In the genomic region with DNA sequence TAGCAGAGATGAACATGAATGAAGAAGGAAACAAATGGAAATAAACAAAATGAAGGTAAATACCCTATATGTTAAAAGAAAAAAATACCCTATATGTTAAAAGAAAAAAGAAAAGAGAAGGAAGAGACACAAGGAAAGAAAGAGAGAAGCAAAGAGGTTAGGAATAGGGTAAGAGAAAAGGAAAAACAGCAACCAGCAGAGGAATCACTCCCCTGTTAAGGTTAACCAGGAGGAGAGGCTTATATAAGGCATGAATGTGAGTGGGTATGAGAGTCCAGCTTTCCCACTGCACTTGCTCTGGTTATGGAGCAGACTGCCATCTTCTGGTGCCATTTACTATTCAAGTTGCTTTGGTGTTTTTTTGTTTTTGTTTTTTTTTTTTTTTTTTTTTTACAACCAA, we compare ENCODE assay signal across 9 cellular contexts. TPM values are rescaled to one million over a fixed set of nuclear protein-coding genes. Genes with fewer than 3 reads are reported as not detected.
DNase-seq lines count a peak whose midpoint lies in the region; ATAC-seq, FAIRE-seq and TF ChIP-seq lines count a peak whose summit lies in the region.
"Had no signal": no experiment of that assay in that cellular context is flagged by ENCODE, and none has a peak within 500 bp of the region (broad histone marks: within the 10 kb centered on the region; RNA-seq: fewer than 3 reads in every experiment).

No MANE protein-coding gene starts in this region.

- BruUV-seq in endothelial cell of umbilical vein (replicated peaks; lab: Mats Ljungman, UMichigan): no TSS peak

- no peaks in the 10 kb centered on the region for H4K20me1 ChIP-seq in endothelial cell of umbilical vein (replicated peaks; ENCODE audit: control insufficient read depth, extremely low read depth, insufficient read depth, low read length)

- H3K4me1 ChIP-seq in left ventricle myocardium inferior: peaks cover 63% of the 10 kb centered on the region
- H3K4me1 ChIP-seq in endothelial cell of umbilical vein (ENCODE audit: control insufficient read depth, extremely low read depth, insufficient read depth, low read length): peaks cover 11% of the 10 kb centered on the region
- H3K4me1 ChIP-seq in rectal smooth muscle tissue (ENCODE audit: control insufficient read depth, insufficient read depth, low read length): peaks cover 13% of the 10 kb centered on the region

- DNase-seq in left ventricle myocardium inferior (no peak), Right ventricle myocardium inferior (ENCODE audit: missing footprints) (no peak), RPMI7951 (ENCODE audit: low read depth) (peak; percentile 60), endothelial cell of umbilical vein (ENCODE audit: low read depth, low spot score) (peak; percentile 46), omental fat pad (ENCODE audit: low spot score) (no peak)

- H3K27ac ChIP-seq in left ventricle myocardium inferior (replicated peaks) (peak overlapping the region; percentile 99), endothelial cell of umbilical vein (ENCODE audit: insufficient read depth, low read depth, low read length) (no peak overlapping the region), rectal smooth muscle tissue (ENCODE audit: low read depth, low read length) (peak overlapping the region; percentile 97)

- no peak overlapping the region for H3K9ac ChIP-seq in endothelial cell of umbilical vein (replicated peaks; ENCODE audit: extremely low read depth, insufficient read depth, low read length)
- H3K9ac ChIP-seq in rectal smooth muscle tissue (ENCODE audit: low read length): no peak overlapping the region

- H3K27me3 ChIP-seq in left ventricle myocardium inferior (ENCODE audit: low read depth) (no peaks in the 10 kb centered on the region), endothelial cell of umbilical vein (ENCODE audit: control insufficient read depth in 2 of 2, insufficient read depth in 2 of 2, low read length in 2 of 2) (no peaks in the 10 kb centered on the region), rectal smooth muscle tissue (ENCODE audit: control insufficient read depth, insufficient read depth, low read length) (no peaks in the 10 kb centered on the region)

- no peak overlapping the region for H3K4me2 ChIP-seq in endothelial cell of umbilical vein (ENCODE audit: insufficient read depth, low read length)

- H3K36me3 ChIP-seq in left ventricle myocardium inferior (peaks cover 12% of the 10 kb centered on the region), endothelial cell of umbilical vein (ENCODE audit: control insufficient read depth in 2 of 2, extremely low read depth in 1 of 2, insufficient read depth in 2 of 2, low read length in 2 of 2) (no peaks in the 10 kb centered on the region), rectal smooth muscle tissue (ENCODE audit: control insufficient read depth, insufficient read depth, low read length) (peaks cover 8% of the 10 kb centered on the region)

- no peak for ATAC-seq in Right ventricle myocardium inferior
- no peak for ATAC-seq in omental fat pad (ENCODE audit: low FRiP score)
- ATAC-seq in HG02938 (IDR thresholded peaks at IDR 0.05; ENCODE audit: unreplicated experiment): no peak
- no peak for ATAC-seq in HG02759 (IDR thresholded peaks at IDR 0.05; ENCODE audit: unreplicated experiment)

- dilution Hi-C loops in endothelial cell of umbilical vein (cut with MboI; ENCODE audit: extremely low pct_ligation_motif_present, low sequenced_read_pairs): no loop called here

- H3K4me3 ChIP-seq in left ventricle myocardium inferior: peak overlapping the region; percentile 86
- no peak overlapping the region for H3K4me3 ChIP-seq in endothelial cell of umbilical vein (replicated peaks in 1 of 3; ENCODE audit: insufficient read depth in 1 of 3, low read depth in 1 of 3, low read length in 3 of 3)
- no peak overlapping the region for H3K4me3 ChIP-seq in rectal smooth muscle tissue (ENCODE audit: low read length)

- H3K9me3 ChIP-seq in left ventricle myocardium inferior (replicated peaks) (no peaks in the 10 kb centered on the region), endothelial cell of umbilical vein (replicated peaks; ENCODE audit: control insufficient read depth, insufficient read depth, low read length) (no peaks in the 10 kb centered on the region)

- H3K9me1 ChIP-seq in endothelial cell of umbilical vein (replicated peaks; ENCODE audit: control insufficient read depth, extremely low read depth, insufficient read depth, low read length): no peaks in the 10 kb centered on the region

- H2AFZ ChIP-seq in endothelial cell of umbilical vein (ENCODE audit: low read depth, low read length): no peak overlapping the region

- H3K79me2 ChIP-seq in endothelial cell of umbilical vein (ENCODE audit: control insufficient read depth, insufficient read depth, low read length): no peaks in the 10 kb centered on the region

- intact Hi-C loops in left ventricle myocardium inferior (cut with micrococcal nuclease) (no loop called here), Right ventricle myocardium inferior (cut with DNase I) (loop anchor here (5.0 kb wide), 1 partner anchor 177 kb away; no protein-coding TSS in a partner anchor), endothelial cell of umbilical vein (cut with micrococcal nuclease) (loop anchor here (1.0 kb wide), 1 partner anchor 112 kb away; no protein-coding TSS in a partner anchor)

- CTCF ChIA-PET in endothelial cell of umbilical vein (lab: Charles Lee): interaction anchor here (0.6 to 4.0 kb wide), 9 partner anchors 12 to 185 kb away, joined by 3 to 53 read pairs (median 5); partner anchors contain the start of gene HOMEZ

- TF ChIP-seq POLR2A in endothelial cell of umbilical vein (IDR thresholded peaks at IDR 0.05; ENCODE audit: low read depth, low read length): no peak

- TF ChIP-seq CTCF in left ventricle myocardium inferior (IDR thresholded peaks at IDR 0.05; ENCODE audit: borderline replicate concordance): peak; percentile 36
- TF ChIP-seq CTCF in endothelial cell of umbilical vein (IDR thresholded peaks at IDR 0.05; ENCODE audit: extremely low read depth in 1 of 2, insufficient read depth in 1 of 2, low read depth in 1 of 2, low read length in 2 of 2): peak; percentile 11 to 18
- TF ChIP-seq CTCF in omental fat pad (IDR thresholded peaks at IDR 0.05): no peak

- no peak for FAIRE-seq in endothelial cell of umbilical vein (lab: Jason Lieb, UNC)
- FAIRE-seq: endometrium had no signal

- POLR2A ChIA-PET in endothelial cell of umbilical vein (lab: Charles Lee): no interaction called here

RNA-seq across cellular contexts. Expression of gene PPP1R3E, which starts 3.1 kb away (rescaled TPM):
- total RNA-seq in left ventricle myocardium inferior (9.0 TPM), Right ventricle myocardium inferior (7.9 TPM), endothelial cell of umbilical vein (4.1 and 7.4 TPM in 2 replicates), omental fat pad (10 to 100 TPM in 1 of 4 donors, 1 to 10 TPM in 3; 5.9 to 12.9 (median 6.9) TPM)
- 3.0 and 4.3 TPM in 2 replicates for total RNA-seq in RPMI7951 (2014; rRNA removed; shearing (Covaris generic))
- 3.2 and 4.3 TPM in 2 replicates for polyA plus RNA-seq in endothelial cell of umbilical vein
- 1.8 and 2.5 TPM in 2 replicates for polyA plus RNA-seq in endothelial cell of umbilical vein (2011; cell fraction: cytosol; rRNA removed)
- 16.1 and 21.3 TPM in 2 replicates for polyA plus RNA-seq in endothelial cell of umbilical vein (2011; cell fraction: nucleus; rRNA removed)
- polyA plus RNA-seq in endothelial cell of umbilical vein (2012): 1.8 and 1.9 TPM in 2 replicates
- 5.5 and 7.0 TPM in 2 replicates for polyA minus RNA-seq in endothelial cell of umbilical vein
- 3.6 TPM for polyA minus RNA-seq in endothelial cell of umbilical vein (2011; cell fraction: cytosol; rRNA and poly(A)+ RNA removed)
- 8.3 and 18.7 TPM in 2 replicates for polyA minus RNA-seq in endothelial cell of umbilical vein (2011; cell fraction: nucleus; rRNA and poly(A)+ RNA removed)

RNA-seq across cellular contexts. Expression of gene BCL2L2, which starts 7.1 kb away (rescaled TPM):
- total RNA-seq in left ventricle myocardium inferior (37.5 TPM), Right ventricle myocardium inferior (35.4 TPM), endothelial cell of umbilical vein (24.3 and 26.2 TPM in 2 replicates), omental fat pad (10 to 100 TPM; 37.2 to 62.7 (median 51.8) TPM)
- total RNA-seq in RPMI7951 (2014; rRNA removed; shearing (Covaris generic)): 7.1 and 9.5 TPM in 2 replicates
- polyA plus RNA-seq in endothelial cell of umbilical vein: 14.7 and 19.9 TPM in 2 replicates
- 16.9 and 20.3 TPM in 2 replicates for polyA plus RNA-seq in endothelial cell of umbilical vein (2011; cell fraction: cytosol; rRNA removed)
- polyA plus RNA-seq in endothelial cell of umbilical vein (2011; cell fraction: nucleus; rRNA removed): 50.6 and 58.9 TPM in 2 replicates
- polyA plus RNA-seq in endothelial cell of umbilical vein (2012): 17.0 and 19.1 TPM in 2 replicates
- polyA minus RNA-seq in endothelial cell of umbilical vein: 19.1 and 21.2 TPM in 2 replicates
- polyA minus RNA-seq in endothelial cell of umbilical vein (2011; cell fraction: cytosol; rRNA and poly(A)+ RNA removed): 6.9 TPM
- 20.7 and 24.0 TPM in 2 replicates for polyA minus RNA-seq in endothelial cell of umbilical vein (2011; cell fraction: nucleus; rRNA and poly(A)+ RNA removed)

RNA-seq across cellular contexts. Expression of gene HOMEZ, which starts 13.6 kb away (rescaled TPM):
- total RNA-seq in left ventricle myocardium inferior (9.1 TPM), Right ventricle myocardium inferior (8.0 TPM), endothelial cell of umbilical vein (11.3 and 11.7 TPM in 2 replicates), omental fat pad (10 to 100 TPM in 2 of 4 donors, 1 to 10 TPM in 2; 3.5 to 13.6 (median 10.6) TPM)
- 6.4 and 9.9 TPM in 2 replicates for total RNA-seq in RPMI7951 (2014; rRNA removed; shearing (Covaris generic))
- 16.8 and 17.7 TPM in 2 replicates for polyA plus RNA-seq in endothelial cell of umbilical vein
- polyA plus RNA-seq in endothelial cell of umbilical vein (2011; cell fraction: cytosol; rRNA removed): 16.4 and 16.9 TPM in 2 replicates
- 6.7 and 8.7 TPM in 2 replicates for polyA plus RNA-seq in endothelial cell of umbilical vein (2011; cell fraction: nucleus; rRNA removed)
- polyA plus RNA-seq in endothelial cell of umbilical vein (2012): 7.3 and 8.0 TPM in 2 replicates
- 23.3 and 27.7 TPM in 2 replicates for polyA minus RNA-seq in endothelial cell of umbilical vein
- polyA minus RNA-seq in endothelial cell of umbilical vein (2011; cell fraction: cytosol; rRNA and poly(A)+ RNA removed): 18.6 TPM
- 5.8 and 7.4 TPM in 2 replicates for polyA minus RNA-seq in endothelial cell of umbilical vein (2011; cell fraction: nucleus; rRNA and poly(A)+ RNA removed)

RNA-seq across cellular contexts. Expression of gene PABPN1, which starts 21.7 kb away (rescaled TPM):
- total RNA-seq in left ventricle myocardium inferior (71.2 TPM), Right ventricle myocardium inferior (73.7 TPM), endothelial cell of umbilical vein (218 and 231 TPM in 2 replicates), omental fat pad (10 to 100 TPM; 58.2 to 78.4 (median 59.2) TPM)
- total RNA-seq in RPMI7951 (2014; rRNA removed; shearing (Covaris generic)): 45.6 and 49.7 TPM in 2 replicates
- polyA plus RNA-seq in endothelial cell of umbilical vein: 227 and 231 TPM in 2 replicates
- 215 and 217 TPM in 2 replicates for polyA plus RNA-seq in endothelial cell of umbilical vein (2011; cell fraction: cytosol; rRNA removed)
- polyA plus RNA-seq in endothelial cell of umbilical vein (2011; cell fraction: nucleus; rRNA removed): 1,100 and 1,212 TPM in 2 replicates
- 126 and 161 TPM in 2 replicates for polyA plus RNA-seq in endothelial cell of umbilical vein (2012)
- polyA minus RNA-seq in endothelial cell of umbilical vein: 115 and 133 TPM in 2 replicates
- 45.6 TPM for polyA minus RNA-seq in endothelial cell of umbilical vein (2011; cell fraction: cytosol; rRNA and poly(A)+ RNA removed)
- polyA minus RNA-seq in endothelial cell of umbilical vein (2011; cell fraction: nucleus; rRNA and poly(A)+ RNA removed): 142 and 147 TPM in 2 replicates

RNA-seq across cellular contexts. Expression of gene SLC22A17, which starts 53.1 kb away (rescaled TPM):
- total RNA-seq in left ventricle myocardium inferior: 9.7 TPM
- total RNA-seq in Right ventricle myocardium inferior: 10.1 TPM
- 7.4 and 10.4 TPM in 2 replicates for total RNA-seq in RPMI7951 (2014; rRNA removed; shearing (Covaris generic))
- 1.8 and 4.6 TPM in 2 replicates for total RNA-seq in endothelial cell of umbilical vein
- 2.9 and 4.2 TPM in 2 replicates for polyA plus RNA-seq in endothelial cell of umbilical vein
- polyA plus RNA-seq in endothelial cell of umbilical vein (2011; cell fraction: cytosol; rRNA removed): 0.96 and 1.6 TPM in 2 replicates
- polyA plus RNA-seq in endothelial cell of umbilical vein (2011; cell fraction: nucleus; rRNA removed): 8.4 and 11.1 TPM in 2 replicates
- 1.7 and 4.8 TPM in 2 replicates for polyA plus RNA-seq in endothelial cell of umbilical vein (2012)
- 0.95 and 2.0 TPM in 2 replicates for polyA minus RNA-seq in endothelial cell of umbilical vein
- polyA minus RNA-seq in endothelial cell of umbilical vein (2011; cell fraction: cytosol; rRNA and poly(A)+ RNA removed): not detected
- polyA minus RNA-seq in endothelial cell of umbilical vein (2011; cell fraction: nucleus; rRNA and poly(A)+ RNA removed): 1.1 and 2.3 TPM in 2 replicates
- total RNA-seq in omental fat pad: 10 to 100 TPM in 1 of 4 donors, 1 to 10 TPM in 3; 7.7 to 13.0 (median 8.4) TPM

Comparison
In these comparisons a context has a peak if more than half of its experiments do, and no peak if none do; other contexts are left out.
1. DNase-seq: peak in RPMI7951 (single experiment) and endothelial cell of umbilical vein (single experiment); none in left ventricle myocardium inferior (single experiment), Right ventricle myocardium inferior (single experiment) and omental fat pad (single experiment).
2. CTCF ChIP-seq: peak in left ventricle myocardium inferior (single experiment) and endothelial cell of umbilical vein (2 of 2); none in omental fat pad (0 of 3).